In genomic region chr19:40366697-40367561, GRCh38 we compare ENCODE assay signal across 13 cellular contexts. TPM values are rescaled to one million over a fixed set of nuclear protein-coding genes. Genes with fewer than 3 reads are reported as not detected.
DNase-seq lines count a peak whose midpoint lies in the region; ATAC-seq and TF ChIP-seq lines count a peak whose summit lies in the region.
"Had no signal": no experiment of that assay in that cellular context is flagged by ENCODE, and none has a peak within 500 bp of the region (broad histone marks: within the 10 kb centered on the region; RNA-seq: fewer than 3 reads in every experiment).

No MANE protein-coding gene starts in this region.

- peak overlapping the region; percentile 90 for H3K4me3 Mint-ChIP-seq in neural progenitor cell
- H3K4me3 Mint-ChIP-seq in activated CD8-positive, alpha-beta memory T cell treated with anti-CD3 and anti-CD28 coated beads, Interleukin-2, amount 10 ng/mL, durations not matched to agents 7 days and 5 days, result no peak overlapping the region
- H3K4me3 Mint-ChIP-seq: activated T-helper 17 cell treated with anti-CD3 and anti-CD28 coated beads, Interleukin-2, amount 50 U/mL, for 72 hours had no signal

- H3F3A ChIP-seq in neural progenitor cell (ENCODE audit: low read depth), result peaks cover 10% of the 10 kb centered on the region

- peak overlapping the region; percentile 72 for H3K27ac ChIP-seq in RWPE1
- H3K27ac ChIP-seq in neural progenitor cell, result no peak overlapping the region

- peak overlapping the region; percentile 90 for H3K4me2 ChIP-seq in neural progenitor cell

- H3K27me3 ChIP-seq in neural progenitor cell, result no peaks in the 10 kb centered on the region
- H3K27me3 ChIP-seq: transverse colon had no signal

- H3K9me3 Mint-ChIP-seq in neural progenitor cell, result no peaks in the 10 kb centered on the region
- no peaks in the 10 kb centered on the region for H3K9me3 Mint-ChIP-seq in activated CD8-positive, alpha-beta memory T cell treated with anti-CD3 and anti-CD28 coated beads, Interleukin-2, amount 10 ng/mL, durations not matched to agents 7 days and 5 days (ENCODE audit: low read depth)
- H3K9me3 Mint-ChIP-seq: activated T-helper 17 cell treated with anti-CD3 and anti-CD28 coated beads, Interleukin-2, amount 50 U/mL, for 72 hours had no signal

- ATAC-seq in HG02970 (IDR thresholded peaks at IDR 0.05; ENCODE audit: low FRiP score, unreplicated experiment), result no peak
- no peak for ATAC-seq in activated CD8-positive, alpha-beta memory T cell treated with anti-CD3 and anti-CD28 coated beads, Interleukin-2, amount 10 ng/mL, durations not matched to agents 7 days and 5 days
- no peak for ATAC-seq in HG02610 (IDR thresholded peaks at IDR 0.05; ENCODE audit: unreplicated experiment)
- ATAC-seq: activated T-helper 17 cell treated with anti-CD3 and anti-CD28 coated beads, Interleukin-2, amount 50 U/mL, for 72 hours; HCT116 had no signal

- no peaks in the 10 kb centered on the region for H3K9me3 ChIP-seq in neural progenitor cell (ENCODE audit: low read depth)
- H3K9me3 ChIP-seq: transverse colon had no signal

- H3K79me2 ChIP-seq in neural progenitor cell (ENCODE audit: low read depth), result no peaks in the 10 kb centered on the region

- peaks cover 11% of the 10 kb centered on the region for H3K4me1 ChIP-seq in neural progenitor cell

- peak overlapping the region; percentile 3 for H3K27ac Mint-ChIP-seq in neural progenitor cell
- no peak overlapping the region for H3K27ac Mint-ChIP-seq in activated CD8-positive, alpha-beta memory T cell treated with anti-CD3 and anti-CD28 coated beads, Interleukin-2, amount 10 ng/mL, durations not matched to agents 7 days and 5 days
- H3K27ac Mint-ChIP-seq: activated T-helper 17 cell treated with anti-CD3 and anti-CD28 coated beads, Interleukin-2, amount 50 U/mL, for 72 hours had no signal

- no peak overlapping the region for H2AFZ ChIP-seq in neural progenitor cell (replicated peaks)

- peaks cover 21% of the 10 kb centered on the region for H3K4me1 Mint-ChIP-seq in neural progenitor cell
- peaks cover 26% of the 10 kb centered on the region for H3K4me1 Mint-ChIP-seq in activated CD8-positive, alpha-beta memory T cell treated with anti-CD3 and anti-CD28 coated beads, Interleukin-2, amount 10 ng/mL, durations not matched to agents 7 days and 5 days

- DNase-seq in ELF-1 (ENCODE audit: low read depth, low spot score), result peak; percentile 95
- no peak for DNase-seq in RWPE1 (ENCODE audit: low spot score)
- peak; percentile 26 for DNase-seq in fibroblast of pulmonary artery (ENCODE audit: low read depth)
- peak; percentile 72 for DNase-seq in neural progenitor cell (ENCODE audit: low spot score)
- no peak for DNase-seq in activated CD4-positive, CD25-positive, alpha-beta regulatory T cell (lab: John Stamatoyannopoulos, UW)
- no peak for DNase-seq in activated CD8-positive, alpha-beta memory T cell treated with anti-CD3 and anti-CD28 coated beads, Interleukin-2, amount 10 ng/mL, durations not matched to agents 7 days and 5 days

- H3K4me3 ChIP-seq in fibroblast of pulmonary artery (replicated peaks; ENCODE audit: low read depth, low read length) (peak overlapping the region; percentile 63), neural progenitor cell (peak overlapping the region; percentile 70)

- peaks cover 7% of the 10 kb centered on the region for H3K36me3 Mint-ChIP-seq in neural progenitor cell
- H3K36me3 Mint-ChIP-seq in activated CD8-positive, alpha-beta memory T cell treated with anti-CD3 and anti-CD28 coated beads, Interleukin-2, amount 10 ng/mL, durations not matched to agents 7 days and 5 days, result peaks cover 6% of the 10 kb centered on the region

- TF ChIP-seq CTCF in RWPE1 (conservative IDR thresholded peaks at IDR 0.05; ENCODE audit: low read depth), result no peak
- no peak for TF ChIP-seq CTCF in fibroblast of pulmonary artery (IDR thresholded peaks at IDR 0.05; ENCODE audit: low read length, missing control alignments)
- peak; percentile 31 for TF ChIP-seq CTCF in neural progenitor cell (IDR thresholded peaks at IDR 0.05)

- peaks cover 18% of the 10 kb centered on the region for H4K20me1 ChIP-seq in neural progenitor cell (ENCODE audit: low read depth)

- H3K36me3 ChIP-seq in neural progenitor cell, result no peaks in the 10 kb centered on the region

- CTCF ChIA-PET in RWPE1 (lab: Yijun Ruan, JAX), result interaction anchor here (0.6 kb wide), 1 partner anchor 232 kb away, joined by 3 read pairs; no protein-coding TSS in a partner anchor
- CTCF ChIA-PET in activated CD8-positive, alpha-beta memory T cell treated with anti-CD3 and anti-CD28 coated beads, Interleukin-2, amount 10 ng/mL, durations not matched to agents 7 days and 5 days (lab: Charles Lee), result interaction anchor here (1.6 kb wide), 1 partner anchor 61 kb away, joined by 3 read pairs; no protein-coding TSS in a partner anchor

- POLR2A ChIA-PET in RWPE1 (lab: Yijun Ruan, JAX; ENCODE audit: low non-redundant PET), result no interaction called here

- peaks cover 2% of the 10 kb centered on the region for H3K27me3 Mint-ChIP-seq in neural progenitor cell (ENCODE audit: insufficient read depth, low read depth)
- no peaks in the 10 kb centered on the region for H3K27me3 Mint-ChIP-seq in activated CD8-positive, alpha-beta memory T cell treated with anti-CD3 and anti-CD28 coated beads, Interleukin-2, amount 10 ng/mL, durations not matched to agents 7 days and 5 days
- H3K27me3 Mint-ChIP-seq: activated T-helper 17 cell treated with anti-CD3 and anti-CD28 coated beads, Interleukin-2, amount 50 U/mL, for 72 hours had no signal

- H3K9ac ChIP-seq in neural progenitor cell, result no peak overlapping the region

RNA-seq across cellular contexts. Expression of gene PLD3, which starts 18.4 kb away (rescaled TPM):
- 116 and 289 TPM in 2 replicates for total RNA-seq in neural progenitor cell (ENCODE audit: low replicate concordance)
- total RNA-seq in activated CD8-positive, alpha-beta memory T cell treated with anti-CD3 and anti-CD28 coated beads, Interleukin-2, amount 10 ng/mL, durations not matched to agents 7 days and 5 days, result 10 to 100 TPM; 72.0 to 84.7 TPM

RNA-seq across cellular contexts. Expression of gene C19orf47, which starts 18.7 kb away (rescaled TPM):
- total RNA-seq in neural progenitor cell (ENCODE audit: low replicate concordance), result 10.6 and 13.1 TPM in 2 replicates
- total RNA-seq in activated CD8-positive, alpha-beta memory T cell treated with anti-CD3 and anti-CD28 coated beads, Interleukin-2, amount 10 ng/mL, durations not matched to agents 7 days and 5 days, result 10 to 100 TPM; 25.9 to 32.4 TPM

RNA-seq across cellular contexts. Expression of gene HIPK4, which starts 23.1 kb away (rescaled TPM):
- total RNA-seq in neural progenitor cell (ENCODE audit: low replicate concordance), result 0.34 TPM in 1 of 2 replicates, not detected in the other
- total RNA-seq in activated CD8-positive, alpha-beta memory T cell treated with anti-CD3 and anti-CD28 coated beads, Interleukin-2, amount 10 ng/mL, durations not matched to agents 7 days and 5 days, result not detected
- total RNA-seq: activated T-helper 17 cell treated with anti-CD3 and anti-CD28 coated beads, Interleukin-2, amount 50 U/mL, for 72 hours; esophagus mucosa; T-helper 2 cell treated with Interferon-gamma antibody and Interleukin-4, amounts not matched to agents 100 ng/mL and 5 ng/mL, for 36 hours had no signal

RNA-seq across cellular contexts. Expression of gene PRX, which starts 46.2 kb away (rescaled TPM):
- 1.4 and 4.7 TPM in 2 replicates for total RNA-seq in neural progenitor cell (ENCODE audit: low replicate concordance)
- total RNA-seq in activated CD8-positive, alpha-beta memory T cell treated with anti-CD3 and anti-CD28 coated beads, Interleukin-2, amount 10 ng/mL, durations not matched to agents 7 days and 5 days, result 1 to 10 TPM in 1 of 2 experiments, under 1 TPM in 1; 0.80 to 1.1 TPM

RNA-seq across cellular contexts. Expression of gene SERTAD1, which starts 58.9 kb away (rescaled TPM):
- 2.4 and 5.5 TPM in 2 replicates for total RNA-seq in neural progenitor cell (ENCODE audit: low replicate concordance)
- total RNA-seq in activated CD8-positive, alpha-beta memory T cell treated with anti-CD3 and anti-CD28 coated beads, Interleukin-2, amount 10 ng/mL, durations not matched to agents 7 days and 5 days, result 1 to 10 TPM; 9.4 to 9.6 TPM

Comparison
In these comparisons a context has a peak if more than half of its experiments do, and no peak if none do; other contexts are left out.
1. DNase-seq: peak in ELF-1 (single experiment), fibroblast of pulmonary artery (single experiment) and neural progenitor cell (single experiment); none in RWPE1 (single experiment), activated CD4-positive, CD25-positive, alpha-beta regulatory T cell (0 of 4) and activated CD8-positive, alpha-beta memory T cell treated with anti-CD3 and anti-CD28 coated beads, Interleukin-2, amount 10 ng/mL, durations not matched to agents 7 days and 5 days (single experiment).